Comparison of ENCODE assay signal across 1 cellular context in the genomic region with DNA sequence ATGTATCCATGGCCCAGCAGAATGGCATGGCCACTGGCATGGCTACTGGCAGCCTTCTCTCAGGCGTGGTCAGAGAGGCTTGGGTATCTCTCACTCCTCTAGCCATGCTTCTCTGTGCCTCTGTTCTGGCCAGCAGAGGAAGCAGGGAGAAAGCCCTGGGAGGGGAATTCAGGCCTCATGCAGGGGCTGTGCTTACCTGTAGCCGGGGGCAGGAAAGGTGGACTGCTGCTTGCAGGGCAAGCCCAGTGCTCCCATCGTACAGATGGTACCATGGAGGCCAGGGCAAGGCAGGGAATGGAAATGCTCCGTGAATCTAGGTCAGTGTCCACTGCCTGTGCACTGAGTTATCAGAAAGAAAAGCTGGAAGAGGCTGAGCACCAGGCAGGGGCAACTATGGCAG.
TF ChIP-seq lines count a peak whose summit lies in the region.

No MANE protein-coding gene starts in this region.

TF ChIP-seq in H1, 55 proteins besides CTCF, POLR2A, EP300 and RAD21:
- TF ChIP-seq TCF12 (IDR thresholded peaks at IDR 0.05; ENCODE audit: low read depth, low read length) (no peak), CBX5 (IDR thresholded peaks at IDR 0.05; ENCODE audit: low read depth, low read length) (no peak), KDM1A (IDR thresholded peaks at IDR 0.05; ENCODE audit: borderline replicate concordance, low read length) (no peak), BRCA1 (IDR thresholded peaks at IDR 0.05; ENCODE audit: low read depth, low read length) (no peak), BACH1 (IDR thresholded peaks at IDR 0.05; ENCODE audit: low read length) (no peak), HDAC2 (IDR thresholded peaks at IDR 0.05; ENCODE audit: borderline replicate concordance in 1 of 2, low read depth in 2 of 2, low read length in 2 of 2) (no peak), SP1 (IDR thresholded peaks at IDR 0.05; ENCODE audit: low read depth, low read length) (no peak), CREB1 (IDR thresholded peaks at IDR 0.05) (no peak), KDM4A (IDR thresholded peaks at IDR 0.05; ENCODE audit: low read depth, low read length, severe bottlenecking) (no peak), SAP30 (IDR thresholded peaks at IDR 0.05; ENCODE audit: insufficient read depth, insufficient replicate concordance, low read length) (no peak), NANOG (IDR thresholded peaks at IDR 0.05; ENCODE audit: insufficient read depth, low read depth, low read length, poor library complexity, severe bottlenecking) (no peak), SP4 (IDR thresholded peaks at IDR 0.05; ENCODE audit: low read length) (no peak), BCL11A (IDR thresholded peaks at IDR 0.05; ENCODE audit: low read depth in 2 of 2, low read length in 2 of 2) (no peak)
- TF ChIP-seq, protein P1, sequence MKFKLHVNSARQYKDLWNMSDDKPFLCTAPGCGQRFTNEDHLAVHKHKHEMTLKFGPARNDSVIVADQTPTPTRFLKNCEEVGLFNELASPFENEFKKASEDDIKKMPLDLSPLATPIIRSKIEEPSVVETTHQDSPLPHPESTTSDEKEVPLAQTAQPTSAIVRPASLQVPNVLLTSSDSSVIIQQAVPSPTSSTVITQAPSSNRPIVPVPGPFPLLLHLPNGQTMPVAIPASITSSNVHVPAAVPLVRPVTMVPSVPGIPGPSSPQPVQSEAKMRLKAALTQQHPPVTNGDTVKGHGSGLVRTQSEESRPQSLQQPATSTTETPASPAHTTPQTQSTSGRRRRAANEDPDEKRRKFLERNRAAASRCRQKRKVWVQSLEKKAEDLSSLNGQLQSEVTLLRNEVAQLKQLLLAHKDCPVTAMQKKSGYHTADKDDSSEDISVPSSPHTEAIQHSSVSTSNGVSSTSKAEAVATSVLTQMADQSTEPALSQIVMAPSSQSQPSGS (IDR thresholded peaks at IDR 0.05; ENCODE audit: low read length) = no peak
- TF ChIP-seq, protein P2, sequence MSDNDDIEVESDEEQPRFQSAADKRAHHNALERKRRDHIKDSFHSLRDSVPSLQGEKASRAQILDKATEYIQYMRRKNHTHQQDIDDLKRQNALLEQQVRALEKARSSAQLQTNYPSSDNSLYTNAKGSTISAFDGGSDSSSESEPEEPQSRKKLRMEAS (IDR thresholded peaks at IDR 0.05) = no peak
